ENCODE assay signal across 8 cellular contexts in genomic region chr17:51435641-51436091, GRCh38.
DNase-seq lines count a peak whose midpoint lies in the region; ATAC-seq and TF ChIP-seq lines count a peak whose summit lies in the region.

No MANE protein-coding gene starts in this region.

- no peaks in the 10 kb centered on the region for H3K27me3 ChIP-seq in upper lobe of left lung

- H3K4me3 ChIP-seq in HFF-Myc (replicated peaks; ENCODE audit: low read depth, low read length) (no peak overlapping the region), upper lobe of left lung (no peak overlapping the region)

- TF ChIP-seq CTCF in HFF-Myc (IDR thresholded peaks at IDR 0.05; ENCODE audit: low read depth, low read length, missing control alignments) (peak; percentile 29), upper lobe of left lung (IDR thresholded peaks at IDR 0.05) (peak in 1 of 6 experiments; percentile 22)

- WGBS in upper lobe of left lung, 2 donors, result 19 to 27% methylated on average over 5 of the region's 5 CpGs

- peaks cover 0 to 4% (median 0%) of the 10 kb centered on the region in 4 donors for H3K4me1 ChIP-seq in upper lobe of left lung

- ATAC-seq in upper lobe of left lung (ENCODE audit: low FRiP score in 2 of 2) (peak; percentile 42 to 45), GM21515 (IDR thresholded peaks at IDR 0.05; ENCODE audit: unreplicated experiment) (no peak), HG02678 (IDR thresholded peaks at IDR 0.05; ENCODE audit: unreplicated experiment) (no peak)

- H3K27ac ChIP-seq in upper lobe of left lung, result no peak overlapping the region

- no peak for TF ChIP-seq POLR2A in upper lobe of left lung (IDR thresholded peaks at IDR 0.05)

- no peak for TF ChIP-seq EP300 in upper lobe of left lung (IDR thresholded peaks at IDR 0.05)

- H3K36me3 ChIP-seq in upper lobe of left lung, result no peaks in the 10 kb centered on the region

- DNase-seq in DMS 273 (lab: John Stamatoyannopoulos, UW; ENCODE audit: unreplicated experiment) (peak; percentile 90), HFF-Myc (ENCODE audit: extremely low read depth, low read depth) (no peak), NCI-H748 (lab: John Stamatoyannopoulos, UW; ENCODE audit: unreplicated experiment) (peak; percentile 95), iPS-NIHi7 (ENCODE audit: extremely low spot score) (peak; percentile 73), upper lobe of left lung (peak in 1 of 2 donors; percentile 67)
- peak; percentile 51 for DNase-seq in activated effector memory CD4-positive, alpha-beta T cell treated with Interleukin-2 at 50 U/mL for 16 hours

- H3K9me3 ChIP-seq in upper lobe of left lung, result no peaks in the 10 kb centered on the region

Comparison
In these comparisons a context has a peak if more than half of its experiments do, and no peak if none do; other contexts are left out.
1. ATAC-seq: peak in upper lobe of left lung (2 of 2); none in GM21515 (single experiment) and HG02678 (single experiment).